In genomic region chr3:21330293-21330692, GRCh38 we compare ENCODE assay signal across 8 cellular contexts.
DNase-seq lines count a peak whose midpoint lies in the region; ATAC-seq and TF ChIP-seq lines count a peak whose summit lies in the region.

No MANE protein-coding gene starts in this region.

- intact Hi-C loops in activated CD4-positive, alpha-beta T cell treated with anti-CD3 and anti-CD28 coated beads for 36 hours (cut with DNase I, micrococcal nuclease): no loop called here
- intact Hi-C loops in activated CD8-positive, alpha-beta T cell treated with anti-CD3 and anti-CD28 coated beads for 36 hours (cut with micrococcal nuclease): no loop called here

- no peaks in the 10 kb centered on the region for H3K27me3 ChIP-seq in skeletal muscle satellite cell (ENCODE audit: control insufficient read depth, insufficient read depth, low read length)
- H3K27me3 ChIP-seq in CD8-positive, alpha-beta memory T cell (ENCODE audit: insufficient read depth, low read length, poor library complexity, severe bottlenecking): no peaks in the 10 kb centered on the region

- no peak overlapping the region for H3K27ac ChIP-seq in CD8-positive, alpha-beta memory T cell (ENCODE audit: low read depth, low read length)

- H3K9me3 Mint-ChIP-seq in activated CD4-positive, alpha-beta T cell treated with anti-CD3 and anti-CD28 coated beads for 36 hours (ENCODE audit: low read depth): peaks cover 2% of the 10 kb centered on the region
- H3K9me3 Mint-ChIP-seq in activated CD8-positive, alpha-beta T cell treated with anti-CD3 and anti-CD28 coated beads for 36 hours: peaks cover 5% of the 10 kb centered on the region
- H3K9me3 Mint-ChIP-seq in CD8-positive, alpha-beta memory T cell: peaks cover 0 to 15% (median 4%) of the 10 kb centered on the region in 5 donors

- H3K9me3 ChIP-seq in skeletal muscle satellite cell (replicated peaks; ENCODE audit: low read length): no peaks in the 10 kb centered on the region
- no peaks in the 10 kb centered on the region for H3K9me3 ChIP-seq in CD8-positive, alpha-beta memory T cell (ENCODE audit: low read length)

- no peak for DNase-seq in activated CD4-positive, alpha-beta T cell treated with anti-CD3 and anti-CD28 coated beads for 36 hours
- no peak for DNase-seq in activated CD4-positive, alpha-beta T cell treated with anti-CD3 and anti-CD28 coated beads, Interleukin-2, amount 50 U/mL, for 1 hour
- no peak for DNase-seq in activated CD8-positive, alpha-beta T cell treated with anti-CD3 and anti-CD28 coated beads for 36 hours
- no peak for DNase-seq in DMS79 treated with DMSO at 0.1 percent for 48 hours (lab: John Stamatoyannopoulos, UW)
- DNase-seq in CD8-positive, alpha-beta memory T cell: no peak
- DNase-seq in NCI-H82 (lab: John Stamatoyannopoulos, UW): no peak

- H3K4me3 ChIP-seq in skeletal muscle satellite cell (ENCODE audit: low read length): peak overlapping the region; percentile 33
- H3K4me3 ChIP-seq in CD8-positive, alpha-beta memory T cell (ENCODE audit: low read length): no peak overlapping the region

- POLR2A ChIA-PET in activated CD4-positive, alpha-beta T cell treated with anti-CD3 and anti-CD28 coated beads for 36 hours (lab: Charles Lee): no interaction called here
- POLR2A ChIA-PET in activated CD8-positive, alpha-beta T cell treated with anti-CD3 and anti-CD28 coated beads for 36 hours (lab: Charles Lee): no interaction called here
- POLR2A ChIA-PET in CD8-positive, alpha-beta memory T cell (lab: Charles Lee): no interaction called here

- no peak overlapping the region for H3K4me3 Mint-ChIP-seq in activated CD4-positive, alpha-beta T cell treated with anti-CD3 and anti-CD28 coated beads for 36 hours
- H3K4me3 Mint-ChIP-seq in activated CD8-positive, alpha-beta T cell treated with anti-CD3 and anti-CD28 coated beads for 36 hours: no peak overlapping the region
- peak overlapping the region in 2 of 7 donors; percentile 55 to 75 for H3K4me3 Mint-ChIP-seq in CD8-positive, alpha-beta memory T cell

- H3K36me3 ChIP-seq in skeletal muscle satellite cell (ENCODE audit: insufficient read depth, low read length): no peaks in the 10 kb centered on the region
- no peaks in the 10 kb centered on the region for H3K36me3 ChIP-seq in CD8-positive, alpha-beta memory T cell (ENCODE audit: insufficient read depth, low read length)

- peak; percentile 76 for ATAC-seq in activated CD4-positive, alpha-beta T cell treated with anti-CD3 and anti-CD28 coated beads for 36 hours
- peak; percentile 92 for ATAC-seq in HG03060 (IDR thresholded peaks at IDR 0.05; ENCODE audit: low read depth, unreplicated experiment)
- peak; percentile 51 for ATAC-seq in activated CD8-positive, alpha-beta T cell treated with anti-CD3 and anti-CD28 coated beads for 36 hours

- H3K4me2 ChIP-seq in skeletal muscle satellite cell (ENCODE audit: low read length): peak overlapping the region; percentile 70

- CTCF ChIA-PET in activated CD4-positive, alpha-beta T cell treated with anti-CD3 and anti-CD28 coated beads for 36 hours (lab: Charles Lee): no interaction called here
- CTCF ChIA-PET in activated CD8-positive, alpha-beta T cell treated with anti-CD3 and anti-CD28 coated beads for 36 hours (lab: Charles Lee): interaction anchor here (1.0 kb wide), 1 partner anchor 10 kb away, joined by 3 read pairs; no protein-coding TSS in a partner anchor
- CTCF ChIA-PET in CD8-positive, alpha-beta memory T cell (lab: Charles Lee): no interaction called here

- no peaks in the 10 kb centered on the region for H3K4me1 ChIP-seq in skeletal muscle satellite cell (ENCODE audit: control insufficient read depth, insufficient read depth, low read length)
- no peaks in the 10 kb centered on the region for H3K4me1 ChIP-seq in CD8-positive, alpha-beta memory T cell (ENCODE audit: insufficient read depth, low read length)

- no peak for TF ChIP-seq CTCF in activated CD8-positive, alpha-beta T cell treated with anti-CD3 and anti-CD28 coated beads for 36 hours (IDR thresholded peaks at IDR 0.05)

- no peaks in the 10 kb centered on the region for H3K27me3 Mint-ChIP-seq in activated CD4-positive, alpha-beta T cell treated with anti-CD3 and anti-CD28 coated beads for 36 hours
- H3K27me3 Mint-ChIP-seq in activated CD8-positive, alpha-beta T cell treated with anti-CD3 and anti-CD28 coated beads for 36 hours: no peaks in the 10 kb centered on the region
- no peaks in the 10 kb centered on the region for H3K27me3 Mint-ChIP-seq in CD8-positive, alpha-beta memory T cell

- no peaks in the 10 kb centered on the region for H3K36me3 Mint-ChIP-seq in activated CD4-positive, alpha-beta T cell treated with anti-CD3 and anti-CD28 coated beads for 36 hours (ENCODE audit: low read depth)
- no peaks in the 10 kb centered on the region for H3K36me3 Mint-ChIP-seq in activated CD8-positive, alpha-beta T cell treated with anti-CD3 and anti-CD28 coated beads for 36 hours (ENCODE audit: low read depth)
- H3K36me3 Mint-ChIP-seq in CD8-positive, alpha-beta memory T cell: peaks cover 0 to 1% (median 0%) of the 10 kb centered on the region in 3 donors

- no peak overlapping the region for H3K27ac Mint-ChIP-seq in activated CD4-positive, alpha-beta T cell treated with anti-CD3 and anti-CD28 coated beads for 36 hours
- no peak overlapping the region for H3K27ac Mint-ChIP-seq in activated CD8-positive, alpha-beta T cell treated with anti-CD3 and anti-CD28 coated beads for 36 hours
- H3K27ac Mint-ChIP-seq in CD8-positive, alpha-beta memory T cell: no peak overlapping the region

- no peaks in the 10 kb centered on the region for H3K4me1 Mint-ChIP-seq in activated CD4-positive, alpha-beta T cell treated with anti-CD3 and anti-CD28 coated beads for 36 hours
- peaks cover 2% of the 10 kb centered on the region for H3K4me1 Mint-ChIP-seq in activated CD8-positive, alpha-beta T cell treated with anti-CD3 and anti-CD28 coated beads for 36 hours (ENCODE audit: low read depth)
- peaks cover 0 to 5% (median 0%) of the 10 kb centered on the region in 3 donors for H3K4me1 Mint-ChIP-seq in CD8-positive, alpha-beta memory T cell

- H3K9ac ChIP-seq in skeletal muscle satellite cell (ENCODE audit: low read depth, low read length): no peak overlapping the region
